In the genomic region with DNA sequence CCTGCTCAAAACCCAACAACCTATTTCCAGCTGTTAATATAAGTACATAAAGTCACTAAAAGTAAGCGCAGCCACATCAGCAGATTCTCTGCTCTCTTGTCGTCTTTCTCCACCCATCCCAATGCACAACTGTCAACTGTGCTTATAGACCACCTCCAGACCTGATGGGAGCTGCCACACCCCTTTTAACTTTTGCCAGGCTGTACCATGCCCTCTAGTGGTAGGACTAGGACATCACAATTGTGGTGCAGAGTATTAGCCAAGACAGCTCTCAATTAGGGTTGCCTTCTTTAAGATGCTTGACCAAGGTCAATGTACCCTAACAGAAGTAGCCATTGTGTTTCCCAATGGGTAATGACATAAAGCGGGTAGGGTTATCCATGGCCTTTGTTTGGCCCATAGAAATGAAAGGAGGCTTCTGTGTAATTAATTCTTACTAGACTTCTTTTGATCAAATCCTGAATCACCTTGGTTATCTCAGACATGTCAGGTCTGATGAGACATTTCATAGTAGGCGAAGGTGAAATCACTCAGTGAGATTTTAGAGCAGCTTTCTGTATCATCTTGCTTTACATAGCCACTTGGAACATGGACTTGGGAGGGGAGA, we compare ENCODE assay signal across 8 cellular contexts.
A peak's percentile ranks its signal among the peaks of the same experiment; 100 is the strongest.
DNase-seq lines count a peak whose midpoint lies in the region; ATAC-seq, FAIRE-seq and TF ChIP-seq lines count a peak whose summit lies in the region.

No MANE protein-coding gene starts in this region.

- H3K27me3 ChIP-seq in foreskin keratinocyte (no peaks in the 10 kb centered on the region), pancreas (no peaks in the 10 kb centered on the region)

- no peaks in the 10 kb centered on the region for H3K9me3 ChIP-seq in pancreas

- DNase-seq in ELR (ENCODE audit: low read depth) (peak; percentile 78), HTR-8/SVneo (ENCODE audit: insufficient read length, low spot score) (peak; percentile 67), NOMO-1 (lab: John Stamatoyannopoulos, UW; ENCODE audit: unreplicated experiment in 2 of 2) (peak; percentile 54 to 69), foreskin keratinocyte (peak in 1 of 2 donors; percentile 38), pancreas (peak in 1 of 6 donors; percentile 58), amniotic stem cell (lab: John Stamatoyannopoulos, UW) (no peak)
- peak; percentile 40 for DNase-seq in activated T-cell treated with anti-CD3 and anti-CD28 coated beads, Interleukin-2, amount 50 U/mL, for 24 hours

- H3K4me3 ChIP-seq in pancreas = no peak overlapping the region

- H3K4me3 Mint-ChIP-seq in activated T-cell treated with anti-CD3 and anti-CD28 coated beads, Interleukin-2, amount 50 U/mL, for 24 hours = no peak overlapping the region

- H3K4me1 ChIP-seq in foreskin keratinocyte (no peaks in the 10 kb centered on the region), pancreas (peaks cover 0 to 3% (median 0%) of the 10 kb centered on the region in 3 donors)

- H3K27me3 Mint-ChIP-seq in activated T-cell treated with anti-CD3 and anti-CD28 coated beads, Interleukin-2, amount 50 U/mL, for 24 hours = no peaks in the 10 kb centered on the region

- H3K36me3 ChIP-seq in pancreas = peaks cover 0 to 15% (median 0%) of the 10 kb centered on the region in 3 donors

- FAIRE-seq in HTR-8/SVneo (lab: Jason Lieb, UNC) (peak; percentile 52), pancreas (lab: Jason Lieb, UNC) (no peak)

- H3K27ac ChIP-seq in foreskin keratinocyte (no peak overlapping the region), pancreas (no peak overlapping the region)

- 43 to 51% methylated on average over 4 of the region's 4 CpGs for WGBS in pancreas, 2 donors

- intact Hi-C loops in pancreas (cut with DNase I) = loop anchor here in 2 of 3 donors (10.0 kb wide), 1 partner anchor 167 kb away; no protein-coding TSS in a partner anchor

- peaks cover 9% of the 10 kb centered on the region for H3K4me1 Mint-ChIP-seq in activated T-cell treated with anti-CD3 and anti-CD28 coated beads, Interleukin-2, amount 50 U/mL, for 24 hours (ENCODE audit: low read depth)

- H3K36me3 Mint-ChIP-seq in activated T-cell treated with anti-CD3 and anti-CD28 coated beads, Interleukin-2, amount 50 U/mL, for 24 hours (ENCODE audit: low read depth) = no peaks in the 10 kb centered on the region

- no peaks in the 10 kb centered on the region for H3K9me3 Mint-ChIP-seq in activated T-cell treated with anti-CD3 and anti-CD28 coated beads, Interleukin-2, amount 50 U/mL, for 24 hours

- TF ChIP-seq CTCF in foreskin keratinocyte (conservative IDR thresholded peaks at IDR 0.05) (peak; percentile 87), pancreas (IDR thresholded peaks at IDR 0.05) (peak; percentile 55 to 85 (median 77))

- ATAC-seq in GM21576 (IDR thresholded peaks at IDR 0.05; ENCODE audit: unreplicated experiment) = peak; percentile 79
- ATAC-seq in foreskin keratinocyte = peak; percentile 88
- peak; percentile 76 to 95 (median 90) for ATAC-seq in pancreas

- no peak overlapping the region for H3K27ac Mint-ChIP-seq in activated T-cell treated with anti-CD3 and anti-CD28 coated beads, Interleukin-2, amount 50 U/mL, for 24 hours
